Comparison of ENCODE assay signal across 10 cellular contexts in genomic region chr2:229856416-229856815, GRCh38.
A peak's percentile ranks its signal among the peaks of the same experiment; 100 is the strongest.
DNase-seq lines count a peak whose midpoint lies in the region; ATAC-seq, FAIRE-seq and TF ChIP-seq lines count a peak whose summit lies in the region.
"Had no signal": no experiment of that assay in that cellular context is flagged by ENCODE, and none has a peak within 500 bp of the region (broad histone marks: within the 10 kb centered on the region; RNA-seq: fewer than 3 reads in every experiment).

No MANE protein-coding gene starts in this region.

- H3K4me3 ChIP-seq in CD8-positive, alpha-beta T cell (ENCODE audit: low read depth, low read length) = no peak overlapping the region
- H3K4me3 ChIP-seq in colonic mucosa = no peak overlapping the region

- no peak for ATAC-seq in CD8-positive, alpha-beta T cell
- peak; percentile 90 for ATAC-seq in HG02870 (IDR thresholded peaks at IDR 0.05; ENCODE audit: unreplicated experiment)
- ATAC-seq in activated CD4-positive, alpha-beta T cell treated with anti-CD3 and anti-CD28 coated beads for 36 hours = no peak
- ATAC-seq: activated CD8-positive, alpha-beta T cell treated with anti-CD3 and anti-CD28 coated beads, Interleukin-2, amount 10 ng/mL, durations not matched to agents 7 days and 5 days; stimulated activated effector memory CD8-positive, alpha-beta T cell treated with anti-CD3 and anti-CD28 coated beads, Interleukin-12 subunit alpha, Interleukin-12 subunit beta, amount 100 ng/mL, for 72 hours had no signal

- intact Hi-C loops in CD8-positive, alpha-beta T cell (cut with DNase I, micrococcal nuclease) = loop anchor here (5.0 kb wide), 2 partner anchors 61 to 66 kb away; partner anchors contain the start of genes FBXO36 (in 1 of the 2) and TRIP12 (in 1 of the 2)
- intact Hi-C loops in colonic mucosa (cut with DNase I) (no loop called here), cardiac septum (cut with DNase I) (no loop called here)
- intact Hi-C loops in activated CD4-positive, alpha-beta T cell treated with anti-CD3 and anti-CD28 coated beads for 36 hours (cut with DNase I, micrococcal nuclease) = no loop called here

- no peaks in the 10 kb centered on the region for H3K27me3 ChIP-seq in CD8-positive, alpha-beta T cell (ENCODE audit: insufficient read depth, low read length)
- H3K27me3 ChIP-seq in colonic mucosa = no peaks in the 10 kb centered on the region

- peaks cover 7% of the 10 kb centered on the region for H3K36me3 ChIP-seq in CD8-positive, alpha-beta T cell (ENCODE audit: insufficient read depth, low read length)
- peaks cover 17% of the 10 kb centered on the region for H3K36me3 ChIP-seq in colonic mucosa

- H3K27ac ChIP-seq in CD8-positive, alpha-beta T cell (ENCODE audit: low read depth, low read length) = no peak overlapping the region
- H3K27ac ChIP-seq in colonic mucosa = no peak overlapping the region

- H3K36me3 Mint-ChIP-seq in CD8-positive, alpha-beta T cell = peaks cover 60% of the 10 kb centered on the region
- H3K36me3 Mint-ChIP-seq in activated CD4-positive, alpha-beta T cell treated with anti-CD3 and anti-CD28 coated beads for 36 hours (ENCODE audit: low read depth) = peaks cover 51% of the 10 kb centered on the region

- peaks cover 67% of the 10 kb centered on the region for H3K4me1 Mint-ChIP-seq in CD8-positive, alpha-beta T cell (ENCODE audit: low read depth)
- H3K4me1 Mint-ChIP-seq in activated CD4-positive, alpha-beta T cell treated with anti-CD3 and anti-CD28 coated beads for 36 hours = peaks cover 43% of the 10 kb centered on the region

- no peak overlapping the region for H3K9ac ChIP-seq in colonic mucosa (ENCODE audit: low read depth in 2 of 2, low read length in 2 of 2)

- DNase-seq in CD8-positive, alpha-beta T cell = no peak
- DNase-seq in GM19239 (ENCODE audit: insufficient read length, low spot score) = peak; percentile 12
- DNase-seq in NOMO-1 (lab: John Stamatoyannopoulos, UW; ENCODE audit: unreplicated experiment in 2 of 2) = peak; percentile 17 to 57
- DNase-seq in colonic mucosa = no peak
- DNase-seq in cardiac septum (ENCODE audit: low spot score) = no peak
- DNase-seq in activated CD4-positive, alpha-beta T cell treated with anti-CD3 and anti-CD28 coated beads for 36 hours = no peak
- no peak for DNase-seq in dedifferentiated amniotic fluid mesenchymal stem cell (ENCODE audit: extremely low spot score)
- DNase-seq: activated CD8-positive, alpha-beta T cell treated with anti-CD3 and anti-CD28 coated beads, Interleukin-2, amount 10 ng/mL, durations not matched to agents 7 days and 5 days had no signal

- no peak for TF ChIP-seq CTCF in CD8-positive, alpha-beta T cell (IDR thresholded peaks at IDR 0.05)
- no peak for TF ChIP-seq CTCF in colonic mucosa (IDR thresholded peaks at IDR 0.05)

- H3K27me3 Mint-ChIP-seq in CD8-positive, alpha-beta T cell (ENCODE audit: low read depth) = no peaks in the 10 kb centered on the region
- H3K27me3 Mint-ChIP-seq in activated CD4-positive, alpha-beta T cell treated with anti-CD3 and anti-CD28 coated beads for 36 hours = no peaks in the 10 kb centered on the region

- CTCF ChIA-PET in CD8-positive, alpha-beta T cell (lab: Charles Lee) = no interaction called here
- CTCF ChIA-PET in activated CD4-positive, alpha-beta T cell treated with anti-CD3 and anti-CD28 coated beads for 36 hours (lab: Charles Lee) = interaction anchor here (1.2 to 1.6 kb wide), 3 partner anchors 19 to 55 kb away, joined by 5 read pairs; no protein-coding TSS in a partner anchor

- no peaks in the 10 kb centered on the region for H3K9me3 Mint-ChIP-seq in CD8-positive, alpha-beta T cell
- no peaks in the 10 kb centered on the region for H3K9me3 Mint-ChIP-seq in activated CD4-positive, alpha-beta T cell treated with anti-CD3 and anti-CD28 coated beads for 36 hours (ENCODE audit: low read depth)
- H3K9me3 Mint-ChIP-seq: stimulated activated effector memory CD8-positive, alpha-beta T cell treated with anti-CD3 and anti-CD28 coated beads, Interleukin-12 subunit alpha, Interleukin-12 subunit beta, amount 100 ng/mL, for 72 hours had no signal

- FAIRE-seq in GM19239 (lab: Jason Lieb, UNC) = peak; percentile 99

- peak overlapping the region; percentile 80 for H3K27ac Mint-ChIP-seq in CD8-positive, alpha-beta T cell
- no peak overlapping the region for H3K27ac Mint-ChIP-seq in activated CD4-positive, alpha-beta T cell treated with anti-CD3 and anti-CD28 coated beads for 36 hours
- H3K27ac Mint-ChIP-seq: activated CD8-positive, alpha-beta T cell treated with anti-CD3 and anti-CD28 coated beads, Interleukin-2, amount 10 ng/mL, durations not matched to agents 7 days and 5 days; stimulated activated effector memory CD8-positive, alpha-beta T cell treated with anti-CD3 and anti-CD28 coated beads, Interleukin-12 subunit alpha, Interleukin-12 subunit beta, amount 100 ng/mL, for 72 hours had no signal

- no peak overlapping the region for H3K4me3 Mint-ChIP-seq in CD8-positive, alpha-beta T cell
- H3K4me3 Mint-ChIP-seq in activated CD4-positive, alpha-beta T cell treated with anti-CD3 and anti-CD28 coated beads for 36 hours = no peak overlapping the region
- H3K4me3 Mint-ChIP-seq: activated CD8-positive, alpha-beta T cell treated with anti-CD3 and anti-CD28 coated beads, Interleukin-2, amount 10 ng/mL, durations not matched to agents 7 days and 5 days; stimulated activated effector memory CD8-positive, alpha-beta T cell treated with anti-CD3 and anti-CD28 coated beads, Interleukin-12 subunit alpha, Interleukin-12 subunit beta, amount 100 ng/mL, for 72 hours had no signal

- POLR2A ChIA-PET in CD8-positive, alpha-beta T cell (lab: Charles Lee) = no interaction called here
- POLR2A ChIA-PET in activated CD4-positive, alpha-beta T cell treated with anti-CD3 and anti-CD28 coated beads for 36 hours (lab: Charles Lee) = no interaction called here

- peaks cover 13% of the 10 kb centered on the region for H3K4me1 ChIP-seq in CD8-positive, alpha-beta T cell (ENCODE audit: insufficient read depth, low read length)
- H3K4me1 ChIP-seq in colonic mucosa = no peaks in the 10 kb centered on the region

- H3K9me3 ChIP-seq in CD8-positive, alpha-beta T cell (ENCODE audit: low read length) = no peaks in the 10 kb centered on the region
- H3K9me3 ChIP-seq in colonic mucosa = no peaks in the 10 kb centered on the region

Comparison
In these comparisons a context has a peak if more than half of its experiments do, and no peak if none do; other contexts are left out.
1. DNase-seq: peak in GM19239 (single experiment) and NOMO-1 (2 of 2); none in CD8-positive, alpha-beta T cell (0 of 7), colonic mucosa (single experiment), cardiac septum (single experiment), activated CD4-positive, alpha-beta T cell treated with anti-CD3 and anti-CD28 coated beads for 36 hours (single experiment) and dedifferentiated amniotic fluid mesenchymal stem cell (single experiment).
2. intact Hi-C loops: an anchor here in CD8-positive, alpha-beta T cell (5.0 kb wide); none called in colonic mucosa, cardiac septum and activated CD4-positive, alpha-beta T cell treated with anti-CD3 and anti-CD28 coated beads for 36 hours.